Comparison of ENCODE assay signal across 6 cellular contexts in genomic region chr2:125886153-125886552, GRCh38.
"Had no signal": no experiment of that assay in that cellular context is flagged by ENCODE, and none has a peak within 500 bp of the region (broad histone marks: within the 10 kb centered on the region; RNA-seq: fewer than 3 reads in every experiment).

No MANE protein-coding gene starts in this region.

- H3K27ac ChIP-seq: HL-60, KMS-11 had no signal

- H3K4me2 ChIP-seq: KMS-11 had no signal

- DNase-seq: KBM-7, KG1 had no signal

- H3K9ac ChIP-seq: KMS-11 had no signal

- ATAC-seq: K562 had no signal

- H3K4me3 ChIP-seq: K562 had no signal

- FAIRE-seq: HTR-8/SVneo, K562 had no signal
